ENCODE assay signal across 8 cellular contexts in the genomic region with DNA sequence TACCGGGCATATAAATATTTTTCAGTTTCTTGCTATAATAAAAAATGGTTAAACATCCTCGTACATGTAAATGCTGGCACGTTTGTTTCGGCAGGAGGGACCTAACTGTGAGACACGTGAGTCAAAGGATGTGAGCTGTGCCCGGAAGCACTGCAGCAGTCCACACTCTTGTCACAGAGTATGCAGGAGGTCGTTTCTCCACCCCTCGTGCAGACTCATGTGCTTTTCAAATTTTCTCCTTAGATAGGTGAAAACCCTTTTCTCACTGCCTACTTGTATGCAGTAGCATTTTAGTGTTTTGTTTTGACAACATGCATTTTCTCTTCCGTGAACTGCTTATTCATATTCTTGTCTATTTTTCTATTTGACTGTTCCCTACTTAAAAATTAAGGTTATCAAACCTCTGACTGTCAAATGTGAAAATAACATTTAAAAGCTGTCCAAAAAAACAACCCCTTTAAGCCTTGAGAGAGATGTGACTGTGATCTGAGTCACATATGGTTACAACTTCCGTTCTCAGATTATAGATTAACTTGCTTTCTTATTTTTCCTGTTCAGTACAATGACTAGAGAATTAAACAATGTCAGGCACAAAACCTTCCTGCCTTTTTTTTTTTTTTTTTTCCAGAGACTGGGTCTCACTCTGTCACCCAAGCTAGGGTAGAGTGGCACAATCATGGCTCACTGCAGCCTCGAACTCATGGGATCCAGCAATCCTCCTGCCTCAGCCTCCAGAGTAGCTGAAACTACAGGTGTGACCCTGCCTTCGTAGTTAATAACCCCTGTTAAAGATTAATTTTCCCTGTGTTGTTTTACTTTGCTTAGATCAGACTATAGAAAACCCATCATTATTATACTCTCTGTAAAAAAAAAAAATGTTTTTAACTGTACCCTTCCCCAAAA. TPM values are rescaled to one million over a fixed set of nuclear protein-coding genes. Genes with fewer than 3 reads are reported as not detected.
DNase-seq lines count a peak whose midpoint lies in the region; ATAC-seq and TF ChIP-seq lines count a peak whose summit lies in the region.

No MANE protein-coding gene starts in this region.

- H3K4me1 Mint-ChIP-seq in CD8-positive, alpha-beta memory T cell, result peaks cover 20 to 29% (median 25%) of the 10 kb centered on the region in 3 donors
- peaks cover 17% of the 10 kb centered on the region for H3K4me1 Mint-ChIP-seq in activated T-helper 1 cell treated with anti-CD3 and anti-CD28 coated beads, Interleukin-12 subunit alpha, Interleukin-12 subunit beta, Interleukin-2, Interleukin-4 antibody, amounts not matched to agents 30 ng/mL and 10 ng/mL and 1 ng/mL, durations not matched to agents 14 hours and 24 hours and 36 hours (ENCODE audit: low read depth)
- peaks cover 9 to 18% of the 10 kb centered on the region in 2 donors for H3K4me1 Mint-ChIP-seq in natural killer cell
- H3K4me1 Mint-ChIP-seq in endothelial cell (ENCODE audit: unreplicated experiment), result peaks cover 16% of the 10 kb centered on the region
- H3K4me1 Mint-ChIP-seq in WTC11, result 0 out of 2 replicates have a peak, but pooled peaks cover 5% of the 10 kb centered on the region
- no peaks in the 10 kb centered on the region for H3K4me1 Mint-ChIP-seq in mesothelial cell of epicardium

- no peaks in the 10 kb centered on the region for H3K9me3 ChIP-seq in CD8-positive, alpha-beta memory T cell (ENCODE audit: low read length)

- peak overlapping the region; percentile 86 to 98 (median 93) for H3K27ac Mint-ChIP-seq in CD8-positive, alpha-beta memory T cell
- peak overlapping the region; percentile 77 for H3K27ac Mint-ChIP-seq in activated T-helper 1 cell treated with anti-CD3 and anti-CD28 coated beads, Interleukin-12 subunit alpha, Interleukin-12 subunit beta, Interleukin-2, Interleukin-4 antibody, amounts not matched to agents 30 ng/mL and 10 ng/mL and 1 ng/mL, durations not matched to agents 14 hours and 24 hours and 36 hours
- peak overlapping the region; percentile 70 to 84 for H3K27ac Mint-ChIP-seq in natural killer cell
- no peak overlapping the region for H3K27ac Mint-ChIP-seq in endothelial cell (ENCODE audit: unreplicated experiment)
- H3K27ac Mint-ChIP-seq in WTC11, result no peak overlapping the region
- H3K27ac Mint-ChIP-seq in mesothelial cell of epicardium, result no peak overlapping the region

- peaks cover 0 to 1% (median 0%) of the 10 kb centered on the region in 3 donors for H3K36me3 Mint-ChIP-seq in CD8-positive, alpha-beta memory T cell
- H3K36me3 Mint-ChIP-seq in activated T-helper 1 cell treated with anti-CD3 and anti-CD28 coated beads, Interleukin-12 subunit alpha, Interleukin-12 subunit beta, Interleukin-2, Interleukin-4 antibody, amounts not matched to agents 30 ng/mL and 10 ng/mL and 1 ng/mL, durations not matched to agents 14 hours and 24 hours and 36 hours (ENCODE audit: low read depth), result no peaks in the 10 kb centered on the region
- H3K36me3 Mint-ChIP-seq in natural killer cell (no peaks in the 10 kb centered on the region), endothelial cell (ENCODE audit: low read depth, unreplicated experiment) (no peaks in the 10 kb centered on the region), WTC11 (no peaks in the 10 kb centered on the region), mesothelial cell of epicardium (no peaks in the 10 kb centered on the region)

- peaks cover 0 to 7% (median 0%) of the 10 kb centered on the region in 5 donors for H3K9me3 Mint-ChIP-seq in CD8-positive, alpha-beta memory T cell
- no peaks in the 10 kb centered on the region for H3K9me3 Mint-ChIP-seq in activated T-helper 1 cell treated with anti-CD3 and anti-CD28 coated beads, Interleukin-12 subunit alpha, Interleukin-12 subunit beta, Interleukin-2, Interleukin-4 antibody, amounts not matched to agents 30 ng/mL and 10 ng/mL and 1 ng/mL, durations not matched to agents 14 hours and 24 hours and 36 hours
- H3K9me3 Mint-ChIP-seq in natural killer cell (no peaks in the 10 kb centered on the region), endothelial cell (ENCODE audit: unreplicated experiment) (no peaks in the 10 kb centered on the region), WTC11 (no peaks in the 10 kb centered on the region), mesothelial cell of epicardium (no peaks in the 10 kb centered on the region)

- intact Hi-C loops in activated T-helper 1 cell treated with anti-CD3 and anti-CD28 coated beads, Interleukin-12 subunit alpha, Interleukin-12 subunit beta, Interleukin-2, Interleukin-4 antibody, amounts not matched to agents 30 ng/mL and 10 ng/mL and 1 ng/mL, durations not matched to agents 14 hours and 24 hours and 36 hours (cut with micrococcal nuclease), result loop anchor here (1.0 to 2.0 kb wide), 2 partner anchors 45 to 1399 kb away; a partner anchor contains a TSS
- intact Hi-C loops in natural killer cell (cut with micrococcal nuclease), result loop anchor here (2.0 kb wide), 1 partner anchor 45 kb away; a partner anchor contains a TSS

- POLR2A ChIA-PET in CD8-positive, alpha-beta memory T cell (lab: Charles Lee), result interaction anchor here (0.6 kb wide), 1 partner anchor 27 kb away, joined by 4 read pairs; no protein-coding TSS in a partner anchor
- POLR2A ChIA-PET in WTC11 (lab: Charles Lee), result no interaction called here

- peak overlapping the region; percentile 46 to 88 (median 81) for H3K4me3 Mint-ChIP-seq in CD8-positive, alpha-beta memory T cell
- no peak overlapping the region for H3K4me3 Mint-ChIP-seq in activated T-helper 1 cell treated with anti-CD3 and anti-CD28 coated beads, Interleukin-12 subunit alpha, Interleukin-12 subunit beta, Interleukin-2, Interleukin-4 antibody, amounts not matched to agents 30 ng/mL and 10 ng/mL and 1 ng/mL, durations not matched to agents 14 hours and 24 hours and 36 hours
- H3K4me3 Mint-ChIP-seq in natural killer cell (peak overlapping the region; percentile 71), endothelial cell (ENCODE audit: unreplicated experiment) (no peak overlapping the region), WTC11 (no peak overlapping the region), mesothelial cell of epicardium (no peak overlapping the region)

- ATAC-seq in GM21515 (IDR thresholded peaks at IDR 0.05; ENCODE audit: unreplicated experiment) (peak; percentile 73), natural killer cell (peak; percentile 89 to 90 (median 89)), WTC11 (no peak)

- H3K27me3 ChIP-seq in CD8-positive, alpha-beta memory T cell (ENCODE audit: insufficient read depth, low read length, poor library complexity, severe bottlenecking), result no peaks in the 10 kb centered on the region

- peaks cover 9% of the 10 kb centered on the region for H3K4me1 ChIP-seq in CD8-positive, alpha-beta memory T cell (ENCODE audit: insufficient read depth, low read length)

- CTCF ChIA-PET in CD8-positive, alpha-beta memory T cell (lab: Charles Lee), result interaction anchor here (1.7 kb wide), 1 partner anchor 43 kb away, joined by 8 read pairs; no protein-coding TSS in a partner anchor
- CTCF ChIA-PET in WTC11 (lab: Charles Lee), result no interaction called here

- DNase-seq in CD8-positive, alpha-beta memory T cell, result peak in 4 of 5 donors; percentile 31 to 73 (median 36)
- DNase-seq in HT1080 (ENCODE audit: low read depth) (peak; percentile 88), natural killer cell (no peak), endothelial cell (ENCODE audit: low spot score) (no peak), WTC11 (ENCODE audit: low spot score) (no peak), mesothelial cell of epicardium (ENCODE audit: low spot score in 2 of 2, unreplicated experiment in 2 of 2) (no peak)
- no peak for DNase-seq in activated T-helper 1 cell treated with anti-CD3 and anti-CD28 coated beads, Interleukin-12 subunit alpha, Interleukin-12 subunit beta, Interleukin-2, Interleukin-4 antibody, amounts not matched to agents 30 ng/mL and 10 ng/mL and 1 ng/mL, durations not matched to agents 14 hours and 24 hours and 36 hours (ENCODE audit: low spot score)

- TF ChIP-seq CTCF in natural killer cell (IDR thresholded peaks at IDR 0.05), result no peak
- no peak for TF ChIP-seq CTCF in endothelial cell (IDR thresholded peaks at IDR 0.05; ENCODE audit: unreplicated experiment)
- no peak for TF ChIP-seq CTCF in WTC11 (IDR thresholded peaks at IDR 0.05)
- TF ChIP-seq CTCF in mesothelial cell of epicardium (IDR thresholded peaks at IDR 0.05; ENCODE audit: unreplicated experiment), result no peak

- H3K27me3 Mint-ChIP-seq in CD8-positive, alpha-beta memory T cell, result no peaks in the 10 kb centered on the region
- no peaks in the 10 kb centered on the region for H3K27me3 Mint-ChIP-seq in activated T-helper 1 cell treated with anti-CD3 and anti-CD28 coated beads, Interleukin-12 subunit alpha, Interleukin-12 subunit beta, Interleukin-2, Interleukin-4 antibody, amounts not matched to agents 30 ng/mL and 10 ng/mL and 1 ng/mL, durations not matched to agents 14 hours and 24 hours and 36 hours (ENCODE audit: insufficient read depth)
- no peaks in the 10 kb centered on the region for H3K27me3 Mint-ChIP-seq in natural killer cell (ENCODE audit: low read depth in 2 of 2)
- no peaks in the 10 kb centered on the region for H3K27me3 Mint-ChIP-seq in endothelial cell (ENCODE audit: unreplicated experiment)
- no peaks in the 10 kb centered on the region for H3K27me3 Mint-ChIP-seq in WTC11 (ENCODE audit: low read depth)
- H3K27me3 Mint-ChIP-seq in mesothelial cell of epicardium (ENCODE audit: low read depth), result no peaks in the 10 kb centered on the region

- peak overlapping the region; percentile 27 for H3K27ac ChIP-seq in CD8-positive, alpha-beta memory T cell (ENCODE audit: low read depth, low read length)

- H3K4me3 ChIP-seq in CD8-positive, alpha-beta memory T cell (ENCODE audit: low read length), result no peak overlapping the region

- H3K36me3 ChIP-seq in CD8-positive, alpha-beta memory T cell (ENCODE audit: insufficient read depth, low read length), result no peaks in the 10 kb centered on the region

TF ChIP-seq in WTC11, 78 proteins besides CTCF, POLR2A, EP300 and RAD21 (continues in another document):
- TF ChIP-seq ZNF317 (CRISPR knock-in tag; IDR thresholded peaks at IDR 0.05; ENCODE audit: borderline replicate concordance, low read depth), result no peak
- no peak for TF ChIP-seq ESRRA (CRISPR knock-in tag; IDR thresholded peaks at IDR 0.05; ENCODE audit: borderline replicate concordance)
- no peak for TF ChIP-seq ETV6 (CRISPR knock-in tag; IDR thresholded peaks at IDR 0.05)
- TF ChIP-seq GTF2I (CRISPR knock-in tag; conservative IDR thresholded peaks at IDR 0.05), result no peak
- TF ChIP-seq ZNF232 (CRISPR knock-in tag; IDR thresholded peaks at IDR 0.05), result no peak

RNA-seq across cellular contexts. Expression of a gene that starts 45.1 kb away (rescaled TPM):
- 10 to 100 TPM; 15.9 to 16.2 TPM for total RNA-seq in CD8-positive, alpha-beta memory T cell
- polyA plus RNA-seq in CD8-positive, alpha-beta memory T cell, result 3.2 TPM
- total RNA-seq in HT1080 (2014; rRNA removed; shearing (Covaris generic)), result 47.8 and 58.3 TPM in 2 replicates
- 63.4 and 85.0 TPM in 2 replicates for polyA plus RNA-seq in HT1080 (2015; cell fraction: cytosol; rRNA removed)
- 67.7 and 80.4 TPM in 2 replicates for polyA plus RNA-seq in HT1080 (2015; cell fraction: nucleus; rRNA removed)
- 12.0 and 14.3 TPM in 2 replicates for total RNA-seq in activated T-helper 1 cell treated with anti-CD3 and anti-CD28 coated beads, Interleukin-12 subunit alpha, Interleukin-12 subunit beta, Interleukin-2, Interleukin-4 antibody, amounts not matched to agents 30 ng/mL and 10 ng/mL and 1 ng/mL, durations not matched to agents 14 hours and 24 hours and 36 hours
- total RNA-seq in natural killer cell (10 to 100 TPM; 13.9 to 25.1 (median 21.7) TPM), endothelial cell (ENCODE audit: unreplicated experiment) (33.6 TPM), WTC11 (2021) (14.9 to 17.7 TPM (median 15.5 TPM) in 3 replicates), mesothelial cell of epicardium (12.3 to 21.8 TPM (median 19.7 TPM) in 3 replicates)

Comparison
In these comparisons a context has a peak if more than half of its experiments do, and no peak if none do; other contexts are left out.
1. DNase-seq: peak in CD8-positive, alpha-beta memory T cell (4 of 5) and HT1080 (single experiment); none in activated T-helper 1 cell treated with anti-CD3 and anti-CD28 coated beads, Interleukin-12 subunit alpha, Interleukin-12 subunit beta, Interleukin-2, Interleukin-4 antibody, amounts not matched to agents 30 ng/mL and 10 ng/mL and 1 ng/mL, durations not matched to agents 14 hours and 24 hours and 36 hours (single experiment), natural killer cell (single experiment), endothelial cell (single experiment), WTC11 (single experiment) and mesothelial cell of epicardium (0 of 2).
2. H3K27ac Mint-ChIP-seq: peak in CD8-positive, alpha-beta memory T cell (8 of 8), activated T-helper 1 cell treated with anti-CD3 and anti-CD28 coated beads, Interleukin-12 subunit alpha, Interleukin-12 subunit beta, Interleukin-2, Interleukin-4 antibody, amounts not matched to agents 30 ng/mL and 10 ng/mL and 1 ng/mL, durations not matched to agents 14 hours and 24 hours and 36 hours (single experiment) and natural killer cell (2 of 2); none in endothelial cell (single experiment), WTC11 (single experiment) and mesothelial cell of epicardium (single experiment).
3. H3K4me3 Mint-ChIP-seq: peak in CD8-positive, alpha-beta memory T cell (7 of 7) and natural killer cell (single experiment); none in activated T-helper 1 cell treated with anti-CD3 and anti-CD28 coated beads, Interleukin-12 subunit alpha, Interleukin-12 subunit beta, Interleukin-2, Interleukin-4 antibody, amounts not matched to agents 30 ng/mL and 10 ng/mL and 1 ng/mL, durations not matched to agents 14 hours and 24 hours and 36 hours (single experiment), endothelial cell (single experiment), WTC11 (single experiment) and mesothelial cell of epicardium (single experiment).